16 cellular contexts compared by ENCODE assay signal in the genomic region with DNA sequence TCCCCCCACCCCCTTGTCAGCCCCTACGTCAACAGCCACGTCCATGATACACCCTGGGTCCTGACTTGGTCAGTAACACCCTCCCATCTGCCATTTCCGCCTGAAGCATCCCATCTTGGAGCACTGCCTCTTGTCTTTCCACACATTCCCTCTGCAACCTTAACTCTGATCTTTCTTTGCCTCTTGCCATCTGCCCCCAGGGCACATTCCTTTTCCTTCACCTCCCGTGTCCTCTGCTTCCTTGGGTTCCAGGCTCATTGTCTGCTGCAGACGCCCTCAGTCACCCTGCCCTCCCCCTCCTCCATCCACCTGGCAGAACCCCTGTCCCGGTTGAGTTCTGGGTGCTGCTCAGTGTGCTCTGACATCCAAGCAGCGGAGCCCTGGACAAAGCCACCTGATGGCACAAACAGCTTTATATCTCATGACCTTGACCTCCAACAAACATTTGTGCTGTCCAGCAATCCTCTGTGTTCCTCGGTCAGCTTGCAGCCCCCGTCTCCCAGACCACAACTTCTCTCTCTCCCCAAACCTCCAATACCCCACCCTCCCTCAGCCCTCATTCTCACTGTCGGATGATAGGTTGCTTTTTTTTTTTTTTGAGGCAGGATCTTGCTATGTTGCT.
A peak's percentile ranks its signal among the peaks of the same experiment; 100 is the strongest.
DNase-seq lines count a peak whose midpoint lies in the region; ATAC-seq and TF ChIP-seq lines count a peak whose summit lies in the region.
"Had no signal": no experiment of that assay in that cellular context is flagged by ENCODE, and none has a peak within 500 bp of the region (broad histone marks: within the 10 kb centered on the region; RNA-seq: fewer than 3 reads in every experiment).

No MANE protein-coding gene starts in this region.

- no peak overlapping the region for H3K56ac ChIP-seq in IMR-90 (ENCODE audit: extremely low read depth, insufficient read depth, low read length)

- no peak for DNase-seq in CD4-positive, CD25-positive, alpha-beta regulatory T cell
- DNase-seq in IMR-90 (peak; percentile 11), osteoblast (ENCODE audit: insufficient read length, low spot score, missing footprints) (peak; percentile 42), DMS114 treated with DMSO at 0.1 percent for 48 hours (lab: John Stamatoyannopoulos, UW; ENCODE audit: unreplicated experiment) (no peak), caudate nucleus (lab: John Stamatoyannopoulos, UW) (no peak), NCI-H1436 treated with DMSO at 0.1 percent for 48 hours (lab: John Stamatoyannopoulos, UW) (no peak), Calu3 (no peak)
- DNase-seq: cerebellar nuclear complex, KG1, NCI-H146, NCI-H524 treated with DMSO at 0.1 percent for 48 hours, stomach had no signal

- peaks cover 5 to 16% (median 9%) of the 10 kb centered on the region in 4 donors for H3K4me1 Mint-ChIP-seq in CD4-positive, CD25-positive, alpha-beta regulatory T cell
- peaks cover 65% of the 10 kb centered on the region for H3K4me1 Mint-ChIP-seq in dendritic cell treated with granulocyte-macrophage colony-stimulating factor and Interleukin-4, amounts not matched to agents 40 ng/mL and 50 ng/mL, for 4 days (ENCODE audit: low read depth)
- H3K4me1 Mint-ChIP-seq in Calu3 (ENCODE audit: low read depth, unreplicated experiment), result peaks cover 34% of the 10 kb centered on the region

- H3K27ac Mint-ChIP-seq in CD4-positive, CD25-positive, alpha-beta regulatory T cell, result peak overlapping the region in 2 of 3 donors; percentile 26 to 53
- H3K27ac Mint-ChIP-seq in dendritic cell treated with granulocyte-macrophage colony-stimulating factor and Interleukin-4, amounts not matched to agents 40 ng/mL and 50 ng/mL, for 4 days, result peak overlapping the region; percentile 23
- no peak overlapping the region for H3K27ac Mint-ChIP-seq in Calu3 (ENCODE audit: unreplicated experiment)

- H4K20me1 ChIP-seq in IMR-90 (ENCODE audit: insufficient read depth, low read length), result no peaks in the 10 kb centered on the region
- H4K20me1 ChIP-seq in osteoblast (ENCODE audit: insufficient read depth, low read length), result no peaks in the 10 kb centered on the region

- H3K79me1 ChIP-seq in IMR-90 (ENCODE audit: low read depth in 1 of 2, low read length in 2 of 2), result no peaks in the 10 kb centered on the region

- dilution Hi-C loops in IMR-90 (cut with HindIII; ENCODE audit: low sequenced_read_pairs, unreplicated experiment), result no loop called here

- H3K18ac ChIP-seq in IMR-90 (ENCODE audit: low read depth, low read length), result no peak overlapping the region

- peaks cover 21% of the 10 kb centered on the region for H3K27me3 Mint-ChIP-seq in CD4-positive, CD25-positive, alpha-beta regulatory T cell
- peaks cover 53% of the 10 kb centered on the region for H3K27me3 Mint-ChIP-seq in dendritic cell treated with granulocyte-macrophage colony-stimulating factor and Interleukin-4, amounts not matched to agents 40 ng/mL and 50 ng/mL, for 4 days
- H3K27me3 Mint-ChIP-seq in Calu3 (ENCODE audit: unreplicated experiment), result peaks cover 14% of the 10 kb centered on the region

- WGBS in IMR-90 (ENCODE audit: extremely low coverage in 2 of 2, insufficient read length in 1 of 2), 2 experiments, result 54% methylated on average over 6 of the region's 10 CpGs; no CpG with 5 or more reads in 1 of the 2 experiments

- no peaks in the 10 kb centered on the region for H3K36me3 Mint-ChIP-seq in CD4-positive, CD25-positive, alpha-beta regulatory T cell
- H3K36me3 Mint-ChIP-seq in dendritic cell treated with granulocyte-macrophage colony-stimulating factor and Interleukin-4, amounts not matched to agents 40 ng/mL and 50 ng/mL, for 4 days (ENCODE audit: low read depth), result no peaks in the 10 kb centered on the region
- no peaks in the 10 kb centered on the region for H3K36me3 Mint-ChIP-seq in Calu3 (ENCODE audit: insufficient read depth, unreplicated experiment)

- no peak overlapping the region for H2BK120ac ChIP-seq in IMR-90 (ENCODE audit: low read depth, low read length)

- H3K4me2 ChIP-seq in IMR-90 (ENCODE audit: low read depth, low read length), result no peak overlapping the region
- H3K4me2 ChIP-seq in osteoblast (ENCODE audit: insufficient read depth, low read length), result no peak overlapping the region

- intact Hi-C loops in IMR-90 (cut with micrococcal nuclease) (no loop called here), Calu3 (cut with micrococcal nuclease; ENCODE audit: unreplicated experiment) (no loop called here)
- intact Hi-C loops in dendritic cell treated with granulocyte-macrophage colony-stimulating factor and Interleukin-4, amounts not matched to agents 40 ng/mL and 50 ng/mL, for 4 days (cut with micrococcal nuclease), result no loop called here

- H4K5ac ChIP-seq in IMR-90 (ENCODE audit: low read depth, low read length), result no peak overlapping the region

- H3K36me3 ChIP-seq in CD4-positive, CD25-positive, alpha-beta regulatory T cell (ENCODE audit: control insufficient read depth, insufficient read depth, low read length), result no peaks in the 10 kb centered on the region
- no peaks in the 10 kb centered on the region for H3K36me3 ChIP-seq in IMR-90 (ENCODE audit: control insufficient read depth, insufficient read depth, low read length)
- no peaks in the 10 kb centered on the region for H3K36me3 ChIP-seq in osteoblast (ENCODE audit: insufficient read depth, low read length)
- H3K36me3 ChIP-seq: stomach had no signal

- H3K79me2 ChIP-seq in osteoblast (ENCODE audit: insufficient read depth, low read length), result no peaks in the 10 kb centered on the region

- no peak overlapping the region for H3K4me3 Mint-ChIP-seq in CD4-positive, CD25-positive, alpha-beta regulatory T cell
- no peak overlapping the region for H3K4me3 Mint-ChIP-seq in dendritic cell treated with granulocyte-macrophage colony-stimulating factor and Interleukin-4, amounts not matched to agents 40 ng/mL and 50 ng/mL, for 4 days
- no peak overlapping the region for H3K4me3 Mint-ChIP-seq in Calu3 (ENCODE audit: low read depth, unreplicated experiment)

- TF ChIP-seq RAD21 in IMR-90 (IDR thresholded peaks at IDR 0.05; ENCODE audit: low read length), result no peak

- H2BK15ac ChIP-seq in IMR-90 (ENCODE audit: low read depth, low read length), result no peak overlapping the region

- H3K27ac ChIP-seq in CD4-positive, CD25-positive, alpha-beta regulatory T cell (ENCODE audit: insufficient read depth, low read length, poor library complexity, severe bottlenecking), result no peak overlapping the region
- H3K27ac ChIP-seq in IMR-90 (ENCODE audit: insufficient read depth, low read length), result no peak overlapping the region
- H3K27ac ChIP-seq in osteoblast (ENCODE audit: low read depth, low read length), result no peak overlapping the region
- H3K27ac ChIP-seq in caudate nucleus (ENCODE audit: low read depth, low read length), result no peak overlapping the region
- H3K27ac ChIP-seq: C4-2B, stomach had no signal

- no peak overlapping the region for H4K91ac ChIP-seq in IMR-90 (ENCODE audit: insufficient read depth, low read depth, low read length)

- no peak overlapping the region for H2AK5ac ChIP-seq in IMR-90 (ENCODE audit: low read depth, low read length)

- no peak overlapping the region for H3K4ac ChIP-seq in IMR-90 (ENCODE audit: low read depth, low read length)

- BruUV-seq in IMR-90 (replicated peaks; lab: Mats Ljungman, UMichigan) (no TSS peak), Calu3 (replicated peaks; lab: Mats Ljungman, UMichigan) (no TSS peak)

- no peak for ATAC-seq in CD4-positive, CD25-positive, alpha-beta regulatory T cell (ENCODE audit: low read depth in 2 of 2)
- no peak for ATAC-seq in IMR-90 (ENCODE audit: low read depth)
- ATAC-seq: GM12878, mucosa of descending colon had no signal

- no peaks in the 10 kb centered on the region for H3K9me3 ChIP-seq in CD4-positive, CD25-positive, alpha-beta regulatory T cell (ENCODE audit: control insufficient read depth in 2 of 2, low read length in 2 of 2)
- no peaks in the 10 kb centered on the region for H3K9me3 ChIP-seq in IMR-90 (ENCODE audit: control insufficient read depth, insufficient read depth, low read length)
- no peaks in the 10 kb centered on the region for H3K9me3 ChIP-seq in osteoblast (ENCODE audit: low read depth, low read length)
- H3K9me3 ChIP-seq: mucosa of descending colon, stomach had no signal

- H2AFZ ChIP-seq in IMR-90 (replicated peaks; ENCODE audit: low read length, poor library complexity) (no peak overlapping the region), osteoblast (ENCODE audit: low read length) (no peak overlapping the region)

- no peak overlapping the region for H3K9ac ChIP-seq in IMR-90 (ENCODE audit: low read depth, low read length)

- in situ Hi-C loops in IMR-90 (cut with MboI; ENCODE audit: low sequenced_read_pairs), result no loop called here

- peaks cover 0 to 1% (median 0%) of the 10 kb centered on the region in 7 donors for H3K9me3 Mint-ChIP-seq in CD4-positive, CD25-positive, alpha-beta regulatory T cell
- no peaks in the 10 kb centered on the region for H3K9me3 Mint-ChIP-seq in dendritic cell treated with granulocyte-macrophage colony-stimulating factor and Interleukin-4, amounts not matched to agents 40 ng/mL and 50 ng/mL, for 4 days
- no peaks in the 10 kb centered on the region for H3K9me3 Mint-ChIP-seq in Calu3 (ENCODE audit: low read depth, unreplicated experiment)

- H3K4me3 ChIP-seq in CD4-positive, CD25-positive, alpha-beta regulatory T cell (ENCODE audit: low read depth, low read length), result no peak overlapping the region
- H3K4me3 ChIP-seq in IMR-90 (ENCODE audit: insufficient read depth, low read depth, low read length) (no peak overlapping the region), osteoblast (ENCODE audit: insufficient read depth, low read length) (no peak overlapping the region)
- H3K4me3 ChIP-seq: GM12878, mucosa of descending colon, stomach had no signal

- no peak overlapping the region for H2BK5ac ChIP-seq in IMR-90 (ENCODE audit: low read depth, low read length, poor library complexity, severe bottlenecking)

- H3K23ac ChIP-seq in IMR-90 (ENCODE audit: low read depth, low read length), result no peak overlapping the region

- POLR2A ChIA-PET in IMR-90 (lab: Charles Lee; ENCODE audit: unreplicated experiment), result no interaction called here

- TF ChIP-seq POLR2A in IMR-90 (IDR thresholded peaks at IDR 0.05; ENCODE audit: low read depth, low read length), result no peak

- no peak overlapping the region for H3K14ac ChIP-seq in IMR-90 (replicated peaks; ENCODE audit: low read depth, low read length)

- no peak overlapping the region for H2BK20ac ChIP-seq in IMR-90 (ENCODE audit: low read depth, low read length)

- H4K8ac ChIP-seq in IMR-90 (ENCODE audit: low read depth in 2 of 2, low read length in 2 of 2), result no peak overlapping the region

- no peaks in the 10 kb centered on the region for H3K27me3 ChIP-seq in CD4-positive, CD25-positive, alpha-beta regulatory T cell (ENCODE audit: control insufficient read depth, insufficient read depth, low read length)
- H3K27me3 ChIP-seq in IMR-90 (ENCODE audit: control insufficient read depth, insufficient read depth, low read length) (peaks cover 23% of the 10 kb centered on the region), osteoblast (ENCODE audit: insufficient read depth, low read length) (no peaks in the 10 kb centered on the region)

- no peaks in the 10 kb centered on the region for H3K9me1 ChIP-seq in IMR-90 (ENCODE audit: insufficient read depth, low read length)

- CTCF ChIA-PET in IMR-90 (lab: Yijun Ruan, JAX) (no interaction called here), Calu3 (lab: Charles Lee) (no interaction called here)

- H2AK9ac ChIP-seq in IMR-90 (replicated peaks; ENCODE audit: low read depth, low read length, poor library complexity), result no peak overlapping the region

- H3K4me1 ChIP-seq in CD4-positive, CD25-positive, alpha-beta regulatory T cell (ENCODE audit: control insufficient read depth, insufficient read depth, low read length, poor library complexity, severe bottlenecking), result peaks cover 10% of the 10 kb centered on the region
- H3K4me1 ChIP-seq in IMR-90 (ENCODE audit: control insufficient read depth, insufficient read depth, low read length) (peaks cover 5% of the 10 kb centered on the region), osteoblast (ENCODE audit: insufficient read depth, low read length) (peaks cover 20% of the 10 kb centered on the region)

- TF ChIP-seq CTCF in IMR-90 (conservative IDR thresholded peaks at IDR 0.05; ENCODE audit: low read depth, low read length), result no peak
- TF ChIP-seq CTCF in osteoblast (IDR thresholded peaks at IDR 0.05; ENCODE audit: extremely low read depth, low read depth, low read length), result no peak
- TF ChIP-seq CTCF in Calu3 (IDR thresholded peaks at IDR 0.05; ENCODE audit: unreplicated experiment), result no peak

Comparison
In these comparisons a context has a peak if more than half of its experiments do, and no peak if none do; other contexts are left out.
1. DNase-seq: peak in IMR-90 (single experiment) and osteoblast (single experiment); none in CD4-positive, CD25-positive, alpha-beta regulatory T cell (0 of 3), DMS114 treated with DMSO at 0.1 percent for 48 hours (single experiment), caudate nucleus (0 of 61), NCI-H1436 treated with DMSO at 0.1 percent for 48 hours (single experiment) and Calu3 (single experiment).